ENCODE assay signal across 5 cellular contexts in genomic region chr18:74766233-74766632, GRCh38.
"Had no signal": no experiment of that assay in that cellular context is flagged by ENCODE, and none has a peak within 500 bp of the region (broad histone marks: within the 10 kb centered on the region; RNA-seq: fewer than 3 reads in every experiment).

No MANE protein-coding gene starts in this region.

- H3K27ac Mint-ChIP-seq: GM23338, HFFc6 had no signal

- H3K4me3 Mint-ChIP-seq: GM23338, HFFc6 had no signal

- H2AFZ ChIP-seq: GM23338 had no signal

- DNase-seq: HFFc6, IMR-90 had no signal

- H3K4me1 ChIP-seq: HAP-1 had no signal

- H3K4me3 ChIP-seq: GM23338, HAP-1, K562 had no signal

- H3K36me3 ChIP-seq: HAP-1 had no signal

- H3K4me1 Mint-ChIP-seq: GM23338 had no signal

- H3K9me3 Mint-ChIP-seq: GM23338, HFFc6 had no signal

- H3K4me2 ChIP-seq: GM23338 had no signal

- H3K9me3 ChIP-seq: HAP-1 had no signal
